In genomic region chr2:201775326-201775725, GRCh38 we compare ENCODE assay signal across 1 cellular context.
TF ChIP-seq lines count a peak whose summit lies in the region.

No MANE protein-coding gene starts in this region.

TF ChIP-seq in HepG2, 621 proteins besides CTCF, POLR2A, EP300 and RAD21 (continued from another document):
- no peak for TF ChIP-seq HIC2 (CRISPR knock-in tag; IDR thresholded peaks at IDR 0.05; ENCODE audit: low read depth)
- TF ChIP-seq ZNF317 (CRISPR knock-in tag; IDR thresholded peaks at IDR 0.05) = no peak
- TF ChIP-seq DNMT1 (CRISPR knock-in tag; IDR thresholded peaks at IDR 0.05) = no peak
- no peak for TF ChIP-seq HIVEP1 (CRISPR knock-in tag; IDR thresholded peaks at IDR 0.05)
- TF ChIP-seq FOXP4 (CRISPR knock-in tag; IDR thresholded peaks at IDR 0.05) = peak; percentile 59
- TF ChIP-seq ELF1 (CRISPR knock-in tag; IDR thresholded peaks at IDR 0.05) = peak; percentile 60; the same call in 1 of the 2 replicates
- TF ChIP-seq E2F5 (CRISPR knock-in tag; conservative IDR thresholded peaks at IDR 0.05) = no peak
- no peak for TF ChIP-seq ZNF142 (CRISPR knock-in tag; IDR thresholded peaks at IDR 0.05)
- TF ChIP-seq ETV5 (CRISPR knock-in tag; IDR thresholded peaks at IDR 0.05; ENCODE audit: borderline replicate concordance) = peak; percentile 50; the same call in 1 of the 2 replicates
- TF ChIP-seq DZIP1 (CRISPR knock-in tag; IDR thresholded peaks at IDR 0.05) = no peak
- TF ChIP-seq ZNF407 (CRISPR knock-in tag; IDR thresholded peaks at IDR 0.05; ENCODE audit: not compliant biosample characterization) = no peak
- no peak for TF ChIP-seq RBFOX2 (IDR thresholded peaks at IDR 0.05; ENCODE audit: low read depth, low read length)
- no peak for TF ChIP-seq SRF (IDR thresholded peaks at IDR 0.05; ENCODE audit: low read depth, low read length)
- no peak for TF ChIP-seq ZBTB43 (CRISPR knock-in tag; conservative IDR thresholded peaks at IDR 0.05)
- TF ChIP-seq ZNF644 (CRISPR knock-in tag; IDR thresholded peaks at IDR 0.05; ENCODE audit: low read depth) = 0 out of 2 replicates have a peak, but pooled peaks have one; percentile 15
- 0 out of 2 replicates have a peak, but pooled peaks have one; percentile 33 for TF ChIP-seq ARID3A (IDR thresholded peaks at IDR 0.05; ENCODE audit: low read depth, low read length)
- TF ChIP-seq ZNF558 (CRISPR knock-in tag; IDR thresholded peaks at IDR 0.05; ENCODE audit: borderline replicate concordance) = no peak
- TF ChIP-seq BCL3 (CRISPR knock-in tag; IDR thresholded peaks at IDR 0.05) = no peak
